ENCODE assay signal across 1 cellular context in the genomic region with DNA sequence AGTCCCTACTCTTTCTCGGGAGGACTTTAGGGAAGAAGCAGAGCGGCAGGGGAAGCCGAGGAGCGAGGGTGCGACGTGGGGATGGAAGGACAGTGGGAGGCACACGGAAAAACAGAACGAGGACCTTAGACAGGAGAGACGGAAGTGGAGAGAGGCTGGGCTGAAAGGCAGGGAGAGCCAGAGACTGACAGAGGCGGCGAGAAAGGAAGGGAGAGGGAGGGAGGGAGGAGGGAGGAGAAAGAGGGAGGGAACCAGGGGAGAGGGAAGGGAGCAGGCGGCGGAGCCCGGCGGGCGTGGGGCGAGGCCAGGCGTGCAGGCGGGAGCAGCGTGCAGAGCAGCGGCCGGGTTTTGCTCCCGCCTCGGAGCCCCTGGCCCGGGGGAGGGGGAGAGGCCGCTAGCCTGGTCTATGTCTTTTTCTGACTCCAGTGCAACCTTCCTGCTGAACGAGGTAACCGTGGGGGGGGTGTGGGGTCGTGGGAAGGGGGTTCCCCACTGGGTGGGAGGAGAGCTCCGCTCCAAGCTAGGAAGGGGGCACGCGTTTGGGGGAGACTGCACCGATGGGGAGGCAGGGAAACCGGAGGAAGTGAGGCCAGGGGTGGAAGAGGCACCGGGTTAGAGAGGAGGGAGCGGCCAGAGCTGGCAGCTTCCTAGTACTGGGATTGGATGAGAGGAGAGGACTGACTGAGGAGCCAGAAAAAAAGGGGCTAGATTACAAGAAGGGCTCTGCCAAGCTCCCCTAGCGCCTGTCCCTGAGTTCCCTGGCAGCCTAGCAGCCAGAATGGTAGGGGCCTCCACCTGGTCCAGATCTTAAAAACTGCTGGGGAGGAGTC.
TF ChIP-seq lines count a peak whose summit lies in the region.

No MANE protein-coding gene starts in this region.

TF ChIP-seq in H1, 55 proteins besides CTCF, POLR2A, EP300 and RAD21:
- TF ChIP-seq RBBP5 (IDR thresholded peaks at IDR 0.05; ENCODE audit: borderline replicate concordance, low read depth, low read length) = peak; percentile 42
- TF ChIP-seq SP1 (IDR thresholded peaks at IDR 0.05; ENCODE audit: low read depth, low read length) = no peak
- no peak for TF ChIP-seq SAP30 (IDR thresholded peaks at IDR 0.05; ENCODE audit: insufficient read depth, insufficient replicate concordance, low read length)
- TF ChIP-seq, protein P1, sequence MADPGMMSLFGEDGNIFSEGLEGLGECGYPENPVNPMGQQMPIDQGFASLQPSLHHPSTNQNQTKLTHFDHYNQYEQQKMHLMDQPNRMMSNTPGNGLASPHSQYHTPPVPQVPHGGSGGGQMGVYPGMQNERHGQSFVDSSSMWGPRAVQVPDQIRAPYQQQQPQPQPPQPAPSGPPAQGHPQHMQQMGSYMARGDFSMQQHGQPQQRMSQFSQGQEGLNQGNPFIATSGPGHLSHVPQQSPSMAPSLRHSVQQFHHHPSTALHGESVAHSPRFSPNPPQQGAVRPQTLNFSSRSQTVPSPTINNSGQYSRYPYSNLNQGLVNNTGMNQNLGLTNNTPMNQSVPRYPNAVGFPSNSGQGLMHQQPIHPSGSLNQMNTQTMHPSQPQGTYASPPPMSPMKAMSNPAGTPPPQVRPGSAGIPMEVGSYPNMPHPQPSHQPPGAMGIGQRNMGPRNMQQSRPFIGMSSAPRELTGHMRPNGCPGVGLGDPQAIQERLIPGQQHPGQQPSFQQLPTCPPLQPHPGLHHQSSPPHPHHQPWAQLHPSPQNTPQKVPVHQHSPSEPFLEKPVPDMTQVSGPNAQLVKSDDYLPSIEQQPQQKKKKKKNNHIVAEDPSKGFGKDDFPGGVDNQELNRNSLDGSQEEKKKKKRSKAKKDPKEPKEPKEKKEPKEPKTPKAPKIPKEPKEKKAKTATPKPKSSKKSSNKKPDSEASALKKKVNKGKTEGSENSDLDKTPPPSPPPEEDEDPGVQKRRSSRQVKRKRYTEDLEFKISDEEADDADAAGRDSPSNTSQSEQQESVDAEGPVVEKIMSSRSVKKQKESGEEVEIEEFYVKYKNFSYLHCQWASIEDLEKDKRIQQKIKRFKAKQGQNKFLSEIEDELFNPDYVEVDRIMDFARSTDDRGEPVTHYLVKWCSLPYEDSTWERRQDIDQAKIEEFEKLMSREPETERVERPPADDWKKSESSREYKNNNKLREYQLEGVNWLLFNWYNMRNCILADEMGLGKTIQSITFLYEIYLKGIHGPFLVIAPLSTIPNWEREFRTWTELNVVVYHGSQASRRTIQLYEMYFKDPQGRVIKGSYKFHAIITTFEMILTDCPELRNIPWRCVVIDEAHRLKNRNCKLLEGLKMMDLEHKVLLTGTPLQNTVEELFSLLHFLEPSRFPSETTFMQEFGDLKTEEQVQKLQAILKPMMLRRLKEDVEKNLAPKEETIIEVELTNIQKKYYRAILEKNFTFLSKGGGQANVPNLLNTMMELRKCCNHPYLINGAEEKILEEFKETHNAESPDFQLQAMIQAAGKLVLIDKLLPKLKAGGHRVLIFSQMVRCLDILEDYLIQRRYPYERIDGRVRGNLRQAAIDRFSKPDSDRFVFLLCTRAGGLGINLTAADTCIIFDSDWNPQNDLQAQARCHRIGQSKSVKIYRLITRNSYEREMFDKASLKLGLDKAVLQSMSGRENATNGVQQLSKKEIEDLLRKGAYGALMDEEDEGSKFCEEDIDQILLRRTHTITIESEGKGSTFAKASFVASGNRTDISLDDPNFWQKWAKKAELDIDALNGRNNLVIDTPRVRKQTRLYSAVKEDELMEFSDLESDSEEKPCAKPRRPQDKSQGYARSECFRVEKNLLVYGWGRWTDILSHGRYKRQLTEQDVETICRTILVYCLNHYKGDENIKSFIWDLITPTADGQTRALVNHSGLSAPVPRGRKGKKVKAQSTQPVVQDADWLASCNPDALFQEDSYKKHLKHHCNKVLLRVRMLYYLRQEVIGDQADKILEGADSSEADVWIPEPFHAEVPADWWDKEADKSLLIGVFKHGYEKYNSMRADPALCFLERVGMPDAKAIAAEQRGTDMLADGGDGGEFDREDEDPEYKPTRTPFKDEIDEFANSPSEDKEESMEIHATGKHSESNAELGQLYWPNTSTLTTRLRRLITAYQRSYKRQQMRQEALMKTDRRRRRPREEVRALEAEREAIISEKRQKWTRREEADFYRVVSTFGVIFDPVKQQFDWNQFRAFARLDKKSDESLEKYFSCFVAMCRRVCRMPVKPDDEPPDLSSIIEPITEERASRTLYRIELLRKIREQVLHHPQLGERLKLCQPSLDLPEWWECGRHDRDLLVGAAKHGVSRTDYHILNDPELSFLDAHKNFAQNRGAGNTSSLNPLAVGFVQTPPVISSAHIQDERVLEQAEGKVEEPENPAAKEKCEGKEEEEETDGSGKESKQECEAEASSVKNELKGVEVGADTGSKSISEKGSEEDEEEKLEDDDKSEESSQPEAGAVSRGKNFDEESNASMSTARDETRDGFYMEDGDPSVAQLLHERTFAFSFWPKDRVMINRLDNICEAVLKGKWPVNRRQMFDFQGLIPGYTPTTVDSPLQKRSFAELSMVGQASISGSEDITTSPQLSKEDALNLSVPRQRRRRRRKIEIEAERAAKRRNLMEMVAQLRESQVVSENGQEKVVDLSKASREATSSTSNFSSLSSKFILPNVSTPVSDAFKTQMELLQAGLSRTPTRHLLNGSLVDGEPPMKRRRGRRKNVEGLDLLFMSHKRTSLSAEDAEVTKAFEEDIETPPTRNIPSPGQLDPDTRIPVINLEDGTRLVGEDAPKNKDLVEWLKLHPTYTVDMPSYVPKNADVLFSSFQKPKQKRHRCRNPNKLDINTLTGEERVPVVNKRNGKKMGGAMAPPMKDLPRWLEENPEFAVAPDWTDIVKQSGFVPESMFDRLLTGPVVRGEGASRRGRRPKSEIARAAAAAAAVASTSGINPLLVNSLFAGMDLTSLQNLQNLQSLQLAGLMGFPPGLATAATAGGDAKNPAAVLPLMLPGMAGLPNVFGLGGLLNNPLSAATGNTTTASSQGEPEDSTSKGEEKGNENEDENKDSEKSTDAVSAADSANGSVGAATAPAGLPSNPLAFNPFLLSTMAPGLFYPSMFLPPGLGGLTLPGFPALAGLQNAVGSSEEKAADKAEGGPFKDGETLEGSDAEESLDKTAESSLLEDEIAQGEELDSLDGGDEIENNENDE (IDR thresholded peaks at IDR 0.05; ENCODE audit: insufficient replicate concordance, low read length) = no peak
- TF ChIP-seq, protein P2, sequence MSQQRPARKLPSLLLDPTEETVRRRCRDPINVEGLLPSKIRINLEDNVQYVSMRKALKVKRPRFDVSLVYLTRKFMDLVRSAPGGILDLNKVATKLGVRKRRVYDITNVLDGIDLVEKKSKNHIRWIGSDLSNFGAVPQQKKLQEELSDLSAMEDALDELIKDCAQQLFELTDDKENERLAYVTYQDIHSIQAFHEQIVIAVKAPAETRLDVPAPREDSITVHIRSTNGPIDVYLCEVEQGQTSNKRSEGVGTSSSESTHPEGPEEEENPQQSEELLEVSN (IDR thresholded peaks at IDR 0.05) = peak; percentile 73
- TF ChIP-seq CHD2 (IDR thresholded peaks at IDR 0.05; ENCODE audit: low read length) = no peak
- TF ChIP-seq TEAD4 (IDR thresholded peaks at IDR 0.05; ENCODE audit: low read depth, low read length) = no peak
- no peak for TF ChIP-seq POLR2AphosphoS5 (IDR thresholded peaks at IDR 0.05; ENCODE audit: low read depth, low read length)
- peak; percentile 83 for TF ChIP-seq EGR1 (IDR thresholded peaks at IDR 0.05; ENCODE audit: borderline replicate concordance, low read depth, low read length)
- no peak for TF ChIP-seq YY1 (IDR thresholded peaks at IDR 0.05; ENCODE audit: low read depth, low read length)
- no peak for TF ChIP-seq POU5F1 (IDR thresholded peaks at IDR 0.05; ENCODE audit: low read depth, low read length)
- no peak for TF ChIP-seq KDM5A (IDR thresholded peaks at IDR 0.05; ENCODE audit: low read length)
- TF ChIP-seq HDAC2 (IDR thresholded peaks at IDR 0.05; ENCODE audit: borderline replicate concordance in 1 of 2, low read depth in 2 of 2, low read length in 2 of 2) = 0 out of 4 replicates have a peak, but pooled peaks of 1 of the 2 experiments have one; percentile 25
- TF ChIP-seq EZH2 (IDR thresholded peaks at IDR 0.05; ENCODE audit: low read depth, low read length, severe bottlenecking) = no peak
- no peak for TF ChIP-seq CBX5 (IDR thresholded peaks at IDR 0.05; ENCODE audit: low read depth, low read length)
- TF ChIP-seq BACH1 (IDR thresholded peaks at IDR 0.05; ENCODE audit: low read length) = no peak
- no peak for TF ChIP-seq SP4 (IDR thresholded peaks at IDR 0.05; ENCODE audit: low read length)
- TF ChIP-seq, protein P3, sequence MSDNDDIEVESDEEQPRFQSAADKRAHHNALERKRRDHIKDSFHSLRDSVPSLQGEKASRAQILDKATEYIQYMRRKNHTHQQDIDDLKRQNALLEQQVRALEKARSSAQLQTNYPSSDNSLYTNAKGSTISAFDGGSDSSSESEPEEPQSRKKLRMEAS (IDR thresholded peaks at IDR 0.05) = peak; percentile 83
- TF ChIP-seq, protein P4, sequence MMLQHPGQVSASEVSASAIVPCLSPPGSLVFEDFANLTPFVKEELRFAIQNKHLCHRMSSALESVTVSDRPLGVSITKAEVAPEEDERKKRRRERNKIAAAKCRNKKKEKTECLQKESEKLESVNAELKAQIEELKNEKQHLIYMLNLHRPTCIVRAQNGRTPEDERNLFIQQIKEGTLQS (IDR thresholded peaks at IDR 0.05; ENCODE audit: insufficient read depth, low read depth, low read length) = no peak
- no peak for TF ChIP-seq BRCA1 (IDR thresholded peaks at IDR 0.05; ENCODE audit: low read depth, low read length)
- TF ChIP-seq CREB1 (IDR thresholded peaks at IDR 0.05) = no peak
- TF ChIP-seq KDM1A (IDR thresholded peaks at IDR 0.05; ENCODE audit: borderline replicate concordance, low read length) = peak; percentile 79; the same call in 1 of the 2 replicates
- TF ChIP-seq CBX8 (IDR thresholded peaks at IDR 0.05; ENCODE audit: borderline replicate concordance, low read depth, low read length) = no peak
- TF ChIP-seq KDM4A (IDR thresholded peaks at IDR 0.05; ENCODE audit: low read depth, low read length, severe bottlenecking) = peak; percentile 13
- TF ChIP-seq GABPA (IDR thresholded peaks at IDR 0.05; ENCODE audit: borderline replicate concordance, insufficient read depth, low read length) = no peak
- no peak for TF ChIP-seq ZNF274 (IDR thresholded peaks at IDR 0.05; ENCODE audit: borderline replicate concordance, extremely low read depth, low read length)
- peak; percentile 95 for TF ChIP-seq ASH2L (IDR thresholded peaks at IDR 0.05; ENCODE audit: low read length)
- TF ChIP-seq JUN (IDR thresholded peaks at IDR 0.05; ENCODE audit: low read depth, low read length) = no peak
- TF ChIP-seq TAF1 (IDR thresholded peaks at IDR 0.05; ENCODE audit: low read depth, low read length) = 0 out of 2 replicates have a peak, but pooled peaks have one; percentile 7
- no peak for TF ChIP-seq CHD1 (IDR thresholded peaks at IDR 0.05; ENCODE audit: low read depth, low read length)
- TF ChIP-seq NRF1 (IDR thresholded peaks at IDR 0.05; ENCODE audit: low read depth, low read length) = no peak
- no peak for TF ChIP-seq SP2 (IDR thresholded peaks at IDR 0.05; ENCODE audit: low read length)
- peak in 1 of 2 experiments; percentile 73; a peak in 3 of 4 replicates for TF ChIP-seq SIN3A (conservative IDR thresholded peaks at IDR 0.05 in 1 of 2, IDR thresholded peaks at IDR 0.05 in 1 of 2; ENCODE audit: low read depth in 1 of 2, low read length in 2 of 2)
- peak; percentile 76; the same call in 1 of the 2 replicates for TF ChIP-seq SUZ12 (IDR thresholded peaks at IDR 0.05; ENCODE audit: low read length)
- no peak for TF ChIP-seq TCF12 (IDR thresholded peaks at IDR 0.05; ENCODE audit: low read depth, low read length)
- no peak for TF ChIP-seq NANOG (IDR thresholded peaks at IDR 0.05; ENCODE audit: insufficient read depth, low read depth, low read length, poor library complexity, severe bottlenecking)
- no peak for TF ChIP-seq TAF7 (optimal IDR thresholded peaks at IDR 0.05; ENCODE audit: borderline replicate concordance, low read depth, low read length)
- no peak; the same call in 1 of the 2 replicates for TF ChIP-seq TBP (IDR thresholded peaks at IDR 0.05; ENCODE audit: low read depth, low read length)
- TF ChIP-seq CEBPB (IDR thresholded peaks at IDR 0.05; ENCODE audit: low read depth, low read length) = no peak
- TF ChIP-seq CTBP2 (IDR thresholded peaks at IDR 0.05; ENCODE audit: borderline replicate concordance, insufficient read depth, insufficient read length, low read length) = peak; percentile 86
- TF ChIP-seq RXRA (IDR thresholded peaks at IDR 0.05; ENCODE audit: insufficient read depth, low read depth, low read length) = no peak
- TF ChIP-seq, protein P5, sequence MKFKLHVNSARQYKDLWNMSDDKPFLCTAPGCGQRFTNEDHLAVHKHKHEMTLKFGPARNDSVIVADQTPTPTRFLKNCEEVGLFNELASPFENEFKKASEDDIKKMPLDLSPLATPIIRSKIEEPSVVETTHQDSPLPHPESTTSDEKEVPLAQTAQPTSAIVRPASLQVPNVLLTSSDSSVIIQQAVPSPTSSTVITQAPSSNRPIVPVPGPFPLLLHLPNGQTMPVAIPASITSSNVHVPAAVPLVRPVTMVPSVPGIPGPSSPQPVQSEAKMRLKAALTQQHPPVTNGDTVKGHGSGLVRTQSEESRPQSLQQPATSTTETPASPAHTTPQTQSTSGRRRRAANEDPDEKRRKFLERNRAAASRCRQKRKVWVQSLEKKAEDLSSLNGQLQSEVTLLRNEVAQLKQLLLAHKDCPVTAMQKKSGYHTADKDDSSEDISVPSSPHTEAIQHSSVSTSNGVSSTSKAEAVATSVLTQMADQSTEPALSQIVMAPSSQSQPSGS (IDR thresholded peaks at IDR 0.05; ENCODE audit: low read length) = no peak
- no peak for TF ChIP-seq FOSL1 (IDR thresholded peaks at IDR 0.05; ENCODE audit: insufficient read depth, low read depth, low read length)
- no peak for TF ChIP-seq SIX5 (IDR thresholded peaks at IDR 0.05; ENCODE audit: low read depth, low read length)
- no peak; the same call in 1 of the 2 replicates for TF ChIP-seq PHF8 (conservative IDR thresholded peaks at IDR 0.05; ENCODE audit: low read depth, low read length)
- TF ChIP-seq RNF2 (IDR thresholded peaks at IDR 0.05; ENCODE audit: borderline replicate concordance, low read depth, low read length, missing control alignments, poor library complexity, severe bottlenecking) = no peak
- no peak for TF ChIP-seq BCL11A (IDR thresholded peaks at IDR 0.05; ENCODE audit: low read depth in 2 of 2, low read length in 2 of 2)
- TF ChIP-seq SRF (IDR thresholded peaks at IDR 0.05; ENCODE audit: low read depth, low read length) = no peak
- TF ChIP-seq MAFK (IDR thresholded peaks at IDR 0.05; ENCODE audit: low read depth, low read length) = no peak
- no peak for TF ChIP-seq RFX5 (IDR thresholded peaks at IDR 0.05; ENCODE audit: borderline replicate concordance, low read depth, low read length)
